1 cellular context compared by ENCODE assay signal in genomic region chr4:94387965-94388364, GRCh38.
TF ChIP-seq lines count a peak whose summit lies in the region.
"Not testable (repeated sequence)": the region's sequence is repeated elsewhere in the genome, so short reads cannot be mapped to it uniquely, and the experiment has no call there.

No MANE protein-coding gene starts in this region.

TF ChIP-seq in K562, 482 proteins besides CTCF, POLR2A, EP300 and RAD21 (continued from another document):
- TF ChIP-seq, protein P1, sequence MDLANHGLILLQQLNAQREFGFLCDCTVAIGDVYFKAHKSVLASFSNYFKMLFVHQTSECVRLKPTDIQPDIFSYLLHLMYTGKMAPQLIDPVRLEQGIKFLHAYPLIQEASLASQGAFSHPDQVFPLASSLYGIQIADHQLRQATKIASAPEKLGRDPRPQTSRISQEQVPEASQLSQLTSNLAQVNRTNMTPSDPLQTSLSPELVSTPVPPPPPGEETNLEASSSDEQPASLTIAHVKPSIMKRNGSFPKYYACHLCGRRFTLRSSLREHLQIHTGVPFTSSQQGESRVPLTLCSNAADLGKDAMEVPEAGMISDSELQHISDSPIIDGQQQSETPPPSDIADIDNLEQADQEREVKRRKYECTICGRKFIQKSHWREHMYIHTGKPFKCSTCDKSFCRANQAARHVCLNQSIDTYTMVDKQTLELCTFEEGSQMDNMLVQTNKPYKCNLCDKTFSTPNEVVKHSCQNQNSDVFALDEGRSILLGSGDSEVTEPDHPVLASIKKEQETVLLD (IDR thresholded peaks at IDR 0.05), result peak; percentile 46; the same call in 1 of the 2 replicates
- TF ChIP-seq TRIM24 (IDR thresholded peaks at IDR 0.05) (peak; percentile 97), NFIC (IDR thresholded peaks at IDR 0.05) (peak; percentile 62; the same call in 1 of the 2 replicates), HDAC3 (IDR thresholded peaks at IDR 0.05; ENCODE audit: borderline replicate concordance, partially characterized antibody) (peak; percentile 26), PYGO2 (tag; IDR thresholded peaks at IDR 0.05) (peak; percentile 77; the same call in 1 of the 2 replicates), DPF2 (IDR thresholded peaks at IDR 0.05) (peak; percentile 75; the same call in 1 of the 2 replicates), SMARCE1 (IDR thresholded peaks at IDR 0.05) (peak; percentile 92), CC2D1A (IDR thresholded peaks at IDR 0.05) (peak; percentile 94), ARID1B (IDR thresholded peaks at IDR 0.05) (peak; percentile 95), PHTF2 (CRISPR knock-in tag; IDR thresholded peaks at IDR 0.05) (peak; percentile 80; the same call in 1 of the 2 replicates), TAL1 (IDR thresholded peaks at IDR 0.05) (peak; percentile 96), KHSRP (IDR thresholded peaks at IDR 0.05) (peak; percentile 45; the same call in 1 of the 2 replicates), CBFA2T2 (conservative IDR thresholded peaks at IDR 0.05) (peak; percentile 94), CBFA2T3 (IDR thresholded peaks at IDR 0.05) (peak; percentile 94), HDAC1 (IDR thresholded peaks at IDR 0.05) (0 out of 4 replicates have a peak, but pooled peaks of 1 of the 2 experiments have one; percentile 20), TEAD4 (IDR thresholded peaks at IDR 0.05; ENCODE audit: low read length) (peak; percentile 77), VEZF1 (CRISPR knock-in tag; IDR thresholded peaks at IDR 0.05) (0 out of 2 replicates have a peak, but pooled peaks have one; percentile 15), SMARCA4 (IDR thresholded peaks at IDR 0.05) (peak; percentile 77), NCOA1 (IDR thresholded peaks at IDR 0.05; ENCODE audit: low read depth) (0 out of 2 replicates have a peak, but pooled peaks have one; percentile 39), KLF16 (IDR thresholded peaks at IDR 0.05) (peak; percentile 70), PML (IDR thresholded peaks at IDR 0.05; ENCODE audit: low read length) (peak; percentile 39; the same call in 1 of the 2 replicates), OTX1 (CRISPR knock-in tag; IDR thresholded peaks at IDR 0.05) (peak; percentile 48; the same call in 1 of the 2 replicates)
- TF ChIP-seq, protein P2, sequence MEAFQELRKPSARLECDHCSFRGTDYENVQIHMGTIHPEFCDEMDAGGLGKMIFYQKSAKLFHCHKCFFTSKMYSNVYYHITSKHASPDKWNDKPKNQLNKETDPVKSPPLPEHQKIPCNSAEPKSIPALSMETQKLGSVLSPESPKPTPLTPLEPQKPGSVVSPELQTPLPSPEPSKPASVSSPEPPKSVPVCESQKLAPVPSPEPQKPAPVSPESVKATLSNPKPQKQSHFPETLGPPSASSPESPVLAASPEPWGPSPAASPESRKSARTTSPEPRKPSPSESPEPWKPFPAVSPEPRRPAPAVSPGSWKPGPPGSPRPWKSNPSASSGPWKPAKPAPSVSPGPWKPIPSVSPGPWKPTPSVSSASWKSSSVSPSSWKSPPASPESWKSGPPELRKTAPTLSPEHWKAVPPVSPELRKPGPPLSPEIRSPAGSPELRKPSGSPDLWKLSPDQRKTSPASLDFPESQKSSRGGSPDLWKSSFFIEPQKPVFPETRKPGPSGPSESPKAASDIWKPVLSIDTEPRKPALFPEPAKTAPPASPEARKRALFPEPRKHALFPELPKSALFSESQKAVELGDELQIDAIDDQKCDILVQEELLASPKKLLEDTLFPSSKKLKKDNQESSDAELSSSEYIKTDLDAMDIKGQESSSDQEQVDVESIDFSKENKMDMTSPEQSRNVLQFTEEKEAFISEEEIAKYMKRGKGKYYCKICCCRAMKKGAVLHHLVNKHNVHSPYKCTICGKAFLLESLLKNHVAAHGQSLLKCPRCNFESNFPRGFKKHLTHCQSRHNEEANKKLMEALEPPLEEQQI (IDR thresholded peaks at IDR 0.05), result 0 out of 2 replicates have a peak, but pooled peaks have one; percentile 42
- TF ChIP-seq TEAD4 (CRISPR knock-in tag; IDR thresholded peaks at IDR 0.05; ENCODE audit: borderline replicate concordance), result not testable (repeated sequence)
